In the genomic region with DNA sequence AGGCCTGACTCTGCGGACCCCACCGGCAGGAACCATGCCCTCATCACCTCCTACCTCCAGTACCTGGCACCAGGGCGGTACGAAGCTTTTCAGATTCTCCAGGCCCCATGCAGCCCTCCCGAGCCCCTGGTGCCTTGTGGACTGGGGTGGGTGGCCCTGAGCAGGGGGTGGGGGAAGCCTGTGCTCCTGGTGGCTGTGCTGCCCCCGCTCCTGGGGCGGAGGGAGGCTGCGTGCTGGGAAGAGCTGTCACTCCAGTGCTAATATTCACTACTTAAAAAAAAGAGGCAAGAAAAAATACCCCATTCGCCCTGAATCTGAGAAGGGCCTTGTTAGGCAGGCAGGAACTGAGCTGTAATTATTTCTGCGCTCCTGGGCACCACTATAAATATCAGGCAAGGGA, we compare ENCODE assay signal across 26 cellular contexts.
"Had no signal": no experiment of that assay in that cellular context is flagged by ENCODE, and none has a peak within 500 bp of the region (broad histone marks: within the 10 kb centered on the region; RNA-seq: fewer than 3 reads in every experiment).

No MANE protein-coding gene starts in this region.

- H3K4me1 ChIP-seq: pancreas, right lobe of liver, thyroid gland, upper lobe of right lung, uterus had no signal

- H3K4me3 ChIP-seq: neural progenitor cell, pancreas, prostate gland, right lobe of liver, sigmoid colon, stomach, thoracic aorta, thyroid gland, tibial nerve, upper lobe of right lung, uterus had no signal

- FAIRE-seq: pancreas, small intestine had no signal

- ATAC-seq: naive thymus-derived CD4-positive, alpha-beta T cell; natural killer cell; pancreas; right cardiac atrium; right lobe of liver; stimulated activated effector memory CD8-positive, alpha-beta T cell treated with anti-CD3 and anti-CD28 coated beads, Interleukin-12 subunit alpha, Interleukin-12 subunit beta, amount 100 ng/mL, for 72 hours; stimulated activated naive B cell treated with anti-CD40 and anti-IgM and Interleukin-4, amounts not matched to agents 10 μg/mL and 1 μg/mL and 100 μg/mL, for 72 hours; upper lobe of right lung had no signal

- H3K9me3 ChIP-seq: neutrophil, pancreas, prostate gland, right lobe of liver, sigmoid colon, stomach, thoracic aorta, thyroid gland, tibial nerve, upper lobe of right lung, uterus had no signal

- H3K27ac ChIP-seq: neural progenitor cell, neutrophil, pancreas, prostate gland, right lobe of liver, sigmoid colon, stomach, thoracic aorta, thyroid gland, tibial nerve, upper lobe of right lung, uterus had no signal

- H3K36me3 Mint-ChIP-seq: natural killer cell; neural progenitor cell; stimulated activated effector memory CD8-positive, alpha-beta T cell treated with anti-CD3 and anti-CD28 coated beads, Interleukin-12 subunit alpha, Interleukin-12 subunit beta, amount 100 ng/mL, for 72 hours; stimulated activated naive B cell treated with anti-CD40 and anti-IgM and Interleukin-4, amounts not matched to agents 10 μg/mL and 1 μg/mL and 100 μg/mL, for 72 hours; type B pancreatic cell had no signal

- H3K4me3 Mint-ChIP-seq: naive thymus-derived CD4-positive, alpha-beta T cell; natural killer cell; neural progenitor cell; stimulated activated effector memory CD8-positive, alpha-beta T cell treated with anti-CD3 and anti-CD28 coated beads, Interleukin-12 subunit alpha, Interleukin-12 subunit beta, amount 100 ng/mL, for 72 hours; stimulated activated naive B cell treated with anti-CD40 and anti-IgM and Interleukin-4, amounts not matched to agents 10 μg/mL and 1 μg/mL and 100 μg/mL, for 72 hours; stimulated activated naive CD8-positive, alpha-beta T cell treated with anti-CD3 and anti-CD28 coated beads, Interleukin-15, Interleukin-2, amounts not matched to agents 100 ng/mL and 50 ng/mL, for 24 hours had no signal

- H3K27ac Mint-ChIP-seq: naive thymus-derived CD4-positive, alpha-beta T cell; natural killer cell; nephron; neural progenitor cell; stimulated activated effector memory CD8-positive, alpha-beta T cell treated with anti-CD3 and anti-CD28 coated beads, Interleukin-12 subunit alpha, Interleukin-12 subunit beta, amount 100 ng/mL, for 72 hours; stimulated activated naive B cell treated with anti-CD40 and anti-IgM and Interleukin-4, amounts not matched to agents 10 μg/mL and 1 μg/mL and 100 μg/mL, for 72 hours; stimulated activated naive CD8-positive, alpha-beta T cell treated with anti-CD3 and anti-CD28 coated beads, Interleukin-15, Interleukin-2, amounts not matched to agents 100 ng/mL and 50 ng/mL, for 24 hours; type B pancreatic cell had no signal

- H3K27me3 ChIP-seq: thyroid gland, uterus had no signal

- DNase-seq: naive thymus-derived CD4-positive, alpha-beta T cell; natural killer cell; pancreas; right cardiac atrium; right lobe of liver; sigmoid colon; small intestine; stimulated activated CD4-positive, alpha-beta T cell treated with anti-CD3 and anti-CD28 coated beads, Interleukin-15, amount 100 ng/mL, for 24 hours; stimulated activated CD4-positive, alpha-beta T cell treated with anti-CD3 and anti-CD28 coated beads, Interleukin-2, amount 100 ng/mL, for 24 hours; stimulated activated CD4-positive, alpha-beta T cell treated with anti-CD3 and anti-CD28 coated beads, Interleukin-2, amount 100 ng/mL, for 48 hours; stimulated activated CD4-positive, alpha-beta T cell treated with anti-CD3 and anti-CD28 coated beads, Interleukin-4, amount 100 ng/mL, for 24 hours; stimulated activated naive B cell treated with anti-CD40 and anti-IgM and Interleukin-4, amounts not matched to agents 10 μg/mL and 1 μg/mL and 100 μg/mL, for 72 hours; stimulated activated naive CD4-positive, alpha-beta T cell treated with Interleukin-2 at 50 U/mL for 16 hours; stomach; thyroid gland; upper lobe of right lung; uterus had no signal

- H2AFZ ChIP-seq: neural progenitor cell had no signal

- H3K4me2 ChIP-seq: neural progenitor cell had no signal

- H3K9ac ChIP-seq: neural progenitor cell had no signal

- H3K4me1 Mint-ChIP-seq: natural killer cell; nephron; neural progenitor cell; stimulated activated effector memory CD8-positive, alpha-beta T cell treated with anti-CD3 and anti-CD28 coated beads, Interleukin-12 subunit alpha, Interleukin-12 subunit beta, amount 100 ng/mL, for 72 hours had no signal

- H3K9me3 Mint-ChIP-seq: naive thymus-derived CD4-positive, alpha-beta T cell; natural killer cell; nephron; neural progenitor cell; stimulated activated effector memory CD8-positive, alpha-beta T cell treated with anti-CD3 and anti-CD28 coated beads, Interleukin-12 subunit alpha, Interleukin-12 subunit beta, amount 100 ng/mL, for 72 hours; stimulated activated naive B cell treated with anti-CD40 and anti-IgM and Interleukin-4, amounts not matched to agents 10 μg/mL and 1 μg/mL and 100 μg/mL, for 72 hours; stimulated activated naive CD8-positive, alpha-beta T cell treated with anti-CD3 and anti-CD28 coated beads, Interleukin-15, Interleukin-2, amounts not matched to agents 100 ng/mL and 50 ng/mL, for 24 hours; type B pancreatic cell had no signal

- H3K36me3 ChIP-seq: neural progenitor cell, neutrophil, pancreas, prostate gland, right lobe of liver, sigmoid colon, stomach, thoracic aorta, thyroid gland, tibial nerve, upper lobe of right lung, uterus had no signal
